ENCODE assay signal across 1 cellular context in genomic region chrX:134544189-134544588, GRCh38.
TF ChIP-seq lines count a peak whose summit lies in the region.

No MANE protein-coding gene starts in this region.

TF ChIP-seq in GM23338, 12 proteins besides CTCF, POLR2A, EP300 and RAD21:
- TF ChIP-seq EZH2phosphoT487 (IDR thresholded peaks at IDR 0.05; ENCODE audit: unreplicated experiment) (no peak), JUNB (IDR thresholded peaks at IDR 0.05; ENCODE audit: unreplicated experiment) (no peak), EZH2 (IDR thresholded peaks at IDR 0.05; ENCODE audit: low read depth, unreplicated experiment) (no peak), NANOG (IDR thresholded peaks at IDR 0.05; ENCODE audit: borderline replicate concordance) (no peak), ETS1 (IDR thresholded peaks at IDR 0.05) (no peak), ZNF331 (CRISPR knock-in tag; IDR thresholded peaks at IDR 0.05; ENCODE audit: low read depth) (no peak), POLR2AphosphoS5 (IDR thresholded peaks at IDR 0.05; ENCODE audit: low read depth) (no peak)
- TF ChIP-seq, protein P1, sequence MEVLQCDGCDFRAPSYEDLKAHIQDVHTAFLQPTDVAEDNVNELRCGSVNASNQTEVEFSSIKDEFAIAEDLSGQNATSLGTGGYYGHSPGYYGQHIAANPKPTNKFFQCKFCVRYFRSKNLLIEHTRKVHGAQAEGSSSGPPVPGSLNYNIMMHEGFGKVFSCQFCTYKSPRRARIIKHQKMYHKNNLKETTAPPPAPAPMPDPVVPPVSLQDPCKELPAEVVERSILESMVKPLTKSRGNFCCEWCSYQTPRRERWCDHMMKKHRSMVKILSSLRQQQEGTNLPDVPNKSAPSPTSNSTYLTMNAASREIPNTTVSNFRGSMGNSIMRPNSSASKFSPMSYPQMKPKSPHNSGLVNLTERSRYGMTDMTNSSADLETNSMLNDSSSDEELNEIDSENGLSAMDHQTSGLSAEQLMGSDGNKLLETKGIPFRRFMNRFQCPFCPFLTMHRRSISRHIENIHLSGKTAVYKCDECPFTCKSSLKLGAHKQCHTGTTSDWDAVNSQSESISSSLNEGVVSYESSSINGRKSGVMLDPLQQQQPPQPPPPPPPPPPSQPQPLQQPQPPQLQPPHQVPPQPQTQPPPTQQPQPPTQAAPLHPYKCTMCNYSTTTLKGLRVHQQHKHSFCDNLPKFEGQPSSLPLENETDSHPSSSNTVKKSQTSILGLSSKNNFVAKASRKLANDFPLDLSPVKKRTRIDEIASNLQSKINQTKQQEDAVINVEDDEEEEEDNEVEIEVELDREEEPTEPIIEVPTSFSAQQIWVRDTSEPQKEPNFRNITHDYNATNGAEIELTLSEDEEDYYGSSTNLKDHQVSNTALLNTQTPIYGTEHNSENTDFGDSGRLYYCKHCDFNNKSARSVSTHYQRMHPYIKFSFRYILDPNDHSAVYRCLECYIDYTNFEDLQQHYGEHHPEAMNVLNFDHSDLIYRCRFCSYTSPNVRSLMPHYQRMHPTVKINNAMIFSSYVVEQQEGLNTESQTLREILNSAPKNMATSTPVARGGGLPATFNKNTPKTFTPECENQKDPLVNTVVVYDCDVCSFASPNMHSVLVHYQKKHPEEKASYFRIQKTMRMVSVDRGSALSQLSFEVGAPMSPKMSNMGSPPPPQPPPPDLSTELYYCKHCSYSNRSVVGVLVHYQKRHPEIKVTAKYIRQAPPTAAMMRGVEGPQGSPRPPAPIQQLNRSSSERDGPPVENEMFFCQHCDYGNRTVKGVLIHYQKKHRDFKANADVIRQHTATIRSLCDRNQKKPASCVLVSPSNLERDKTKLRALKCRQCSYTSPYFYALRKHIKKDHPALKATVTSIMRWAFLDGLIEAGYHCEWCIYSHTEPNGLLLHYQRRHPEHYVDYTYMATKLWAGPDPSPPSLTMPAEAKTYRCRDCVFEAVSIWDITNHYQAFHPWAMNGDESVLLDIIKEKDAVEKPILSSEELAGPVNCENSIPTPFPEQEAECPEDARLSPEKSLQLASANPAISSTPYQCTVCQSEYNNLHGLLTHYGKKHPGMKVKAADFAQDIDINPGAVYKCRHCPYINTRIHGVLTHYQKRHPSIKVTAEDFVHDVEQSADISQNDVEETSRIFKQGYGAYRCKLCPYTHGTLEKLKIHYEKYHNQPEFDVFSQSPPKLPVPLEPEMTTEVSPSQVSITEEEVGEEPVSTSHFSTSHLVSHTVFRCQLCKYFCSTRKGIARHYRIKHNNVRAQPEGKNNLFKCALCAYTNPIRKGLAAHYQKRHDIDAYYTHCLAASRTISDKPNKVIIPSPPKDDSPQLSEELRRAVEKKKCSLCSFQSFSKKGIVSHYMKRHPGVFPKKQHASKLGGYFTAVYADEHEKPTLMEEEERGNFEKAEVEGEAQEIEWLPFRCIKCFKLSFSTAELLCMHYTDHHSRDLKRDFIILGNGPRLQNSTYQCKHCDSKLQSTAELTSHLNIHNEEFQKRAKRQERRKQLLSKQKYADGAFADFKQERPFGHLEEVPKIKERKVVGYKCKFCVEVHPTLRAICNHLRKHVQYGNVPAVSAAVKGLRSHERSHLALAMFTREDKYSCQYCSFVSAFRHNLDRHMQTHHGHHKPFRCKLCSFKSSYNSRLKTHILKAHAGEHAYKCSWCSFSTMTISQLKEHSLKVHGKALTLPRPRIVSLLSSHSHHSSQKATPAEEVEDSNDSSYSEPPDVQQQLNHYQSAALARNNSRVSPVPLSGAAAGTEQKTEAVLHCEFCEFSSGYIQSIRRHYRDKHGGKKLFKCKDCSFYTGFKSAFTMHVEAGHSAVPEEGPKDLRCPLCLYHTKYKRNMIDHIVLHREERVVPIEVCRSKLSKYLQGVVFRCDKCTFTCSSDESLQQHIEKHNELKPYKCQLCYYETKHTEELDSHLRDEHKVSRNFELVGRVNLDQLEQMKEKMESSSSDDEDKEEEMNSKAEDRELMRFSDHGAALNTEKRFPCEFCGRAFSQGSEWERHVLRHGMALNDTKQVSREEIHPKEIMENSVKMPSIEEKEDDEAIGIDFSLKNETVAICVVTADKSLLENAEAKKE (CRISPR knock-in tag; IDR thresholded peaks at IDR 0.05) = no peak
TF ChIP-seq in GM23338: peak in this region for 0.
